Comparison of ENCODE assay signal across 8 cellular contexts in genomic region chr10:114767589-114768393, GRCh38. TPM values are rescaled to one million over a fixed set of nuclear protein-coding genes. Genes with fewer than 3 reads are reported as not detected.
DNase-seq lines count a peak whose midpoint lies in the region; ATAC-seq and TF ChIP-seq lines count a peak whose summit lies in the region.

No MANE protein-coding gene starts in this region.

- H3K4me1 Mint-ChIP-seq in activated CD8-positive, alpha-beta memory T cell treated with anti-CD3 and anti-CD28 coated beads, Interleukin-2, amount 10 ng/mL, durations not matched to agents 7 days and 5 days, result peaks cover 14% of the 10 kb centered on the region
- H3K4me1 Mint-ChIP-seq in endodermal cell, result peaks cover 5% of the 10 kb centered on the region

- DNase-seq in activated CD8-positive, alpha-beta memory T cell treated with anti-CD3 and anti-CD28 coated beads, Interleukin-2, amount 10 ng/mL, durations not matched to agents 7 days and 5 days, result no peak
- DNase-seq in activated CD8-positive, alpha-beta memory T cell treated with anti-CD3 and anti-CD28 coated beads, Interleukin-2, amount 50 U/mL, for 48 hours, result no peak
- no peak for DNase-seq in SK-N-MC (ENCODE audit: low read depth, low spot score)
- peak; percentile 81 for DNase-seq in endodermal cell
- DNase-seq in uterus, result peak in 1 of 2 donors; percentile 43
- no peak for DNase-seq in erythroblast (lab: John Stamatoyannopoulos, UW)

- intact Hi-C loops in uterus (cut with DNase I; ENCODE audit: low total_unique reads), result no loop called here

- no peaks in the 10 kb centered on the region for H3K9me3 Mint-ChIP-seq in activated CD8-positive, alpha-beta memory T cell treated with anti-CD3 and anti-CD28 coated beads, Interleukin-2, amount 10 ng/mL, durations not matched to agents 7 days and 5 days (ENCODE audit: low read depth)
- no peaks in the 10 kb centered on the region for H3K9me3 Mint-ChIP-seq in endodermal cell

- peak overlapping the region; percentile 49 for H3K4me3 Mint-ChIP-seq in activated CD8-positive, alpha-beta memory T cell treated with anti-CD3 and anti-CD28 coated beads, Interleukin-2, amount 10 ng/mL, durations not matched to agents 7 days and 5 days
- peak overlapping the region; percentile 58 for H3K4me3 Mint-ChIP-seq in endodermal cell

- H3K4me3 ChIP-seq in SK-N-MC (peak overlapping the region; percentile 62), endodermal cell (ENCODE audit: low read length) (peak overlapping the region; percentile 72), mucosa of rectum (ENCODE audit: low read length in 2 of 2) (peak overlapping the region; percentile 45 to 65), uterus (peak overlapping the region; percentile 44 to 94)

- TF ChIP-seq POLR2A in uterus (IDR thresholded peaks at IDR 0.05) (no peak), erythroblast (IDR thresholded peaks at IDR 0.05; ENCODE audit: low read length) (no peak)

- H3K27ac Mint-ChIP-seq in activated CD8-positive, alpha-beta memory T cell treated with anti-CD3 and anti-CD28 coated beads, Interleukin-2, amount 10 ng/mL, durations not matched to agents 7 days and 5 days, result no peak overlapping the region
- H3K27ac Mint-ChIP-seq in endodermal cell, result no peak overlapping the region

- H3K27ac ChIP-seq in SK-N-MC (no peak overlapping the region), endodermal cell (ENCODE audit: low read depth, low read length) (no peak overlapping the region), mucosa of rectum (ENCODE audit: low read depth in 2 of 2, low read length in 2 of 2) (peak overlapping the region; percentile 12 to 58), uterus (peak overlapping the region; percentile 84 to 87)

- CTCF ChIA-PET in activated CD8-positive, alpha-beta memory T cell treated with anti-CD3 and anti-CD28 coated beads, Interleukin-2, amount 10 ng/mL, durations not matched to agents 7 days and 5 days (lab: Charles Lee), result interaction anchor here (0.9 kb wide), 1 partner anchor 18 kb away, joined by 3 read pairs; no protein-coding TSS in a partner anchor

- ATAC-seq in activated CD8-positive, alpha-beta memory T cell treated with anti-CD3 and anti-CD28 coated beads, Interleukin-2, amount 10 ng/mL, durations not matched to agents 7 days and 5 days, result peak; percentile 67
- ATAC-seq in HG03521 (IDR thresholded peaks at IDR 0.05; ENCODE audit: unreplicated experiment), result no peak

- no peak overlapping the region for H3K9ac ChIP-seq in SK-N-MC (ENCODE audit: insufficient read length)
- H3K9ac ChIP-seq in endodermal cell (ENCODE audit: extremely low read depth, low read length, poor library complexity, severe bottlenecking), result peak overlapping the region; percentile 0
- peak overlapping the region; percentile 17 to 59 for H3K9ac ChIP-seq in mucosa of rectum (ENCODE audit: low read depth in 1 of 2, low read length in 2 of 2)

- H3K36me3 Mint-ChIP-seq in activated CD8-positive, alpha-beta memory T cell treated with anti-CD3 and anti-CD28 coated beads, Interleukin-2, amount 10 ng/mL, durations not matched to agents 7 days and 5 days, result no peaks in the 10 kb centered on the region
- H3K36me3 Mint-ChIP-seq in endodermal cell (ENCODE audit: low read depth), result no peaks in the 10 kb centered on the region

- H3K36me3 ChIP-seq in SK-N-MC (ENCODE audit: insufficient read depth, low read length) (no peaks in the 10 kb centered on the region), endodermal cell (ENCODE audit: control insufficient read depth, insufficient read depth, low read length) (no peaks in the 10 kb centered on the region), mucosa of rectum (ENCODE audit: control insufficient read depth in 2 of 2, insufficient read depth in 2 of 2, low read length in 2 of 2) (no peaks in the 10 kb centered on the region), uterus (no peaks in the 10 kb centered on the region)

- H3K27me3 ChIP-seq in endodermal cell (ENCODE audit: control insufficient read depth, insufficient read depth, low read length, poor library complexity, severe bottlenecking), result peaks cover 47% of the 10 kb centered on the region
- no peaks in the 10 kb centered on the region for H3K27me3 ChIP-seq in mucosa of rectum (ENCODE audit: control insufficient read depth in 2 of 2, insufficient read depth in 2 of 2, low read length in 2 of 2)
- H3K27me3 ChIP-seq in uterus, result no peaks in the 10 kb centered on the region

- H3K27me3 Mint-ChIP-seq in activated CD8-positive, alpha-beta memory T cell treated with anti-CD3 and anti-CD28 coated beads, Interleukin-2, amount 10 ng/mL, durations not matched to agents 7 days and 5 days, result peaks cover 56% of the 10 kb centered on the region
- peaks cover 33% of the 10 kb centered on the region for H3K27me3 Mint-ChIP-seq in endodermal cell (ENCODE audit: insufficient read depth)

- H3K9me3 ChIP-seq in SK-N-MC (ENCODE audit: low read depth, low read length) (no peaks in the 10 kb centered on the region), endodermal cell (ENCODE audit: control insufficient read depth, low read length) (no peaks in the 10 kb centered on the region), mucosa of rectum (ENCODE audit: control insufficient read depth in 2 of 2, low read length in 2 of 2) (no peaks in the 10 kb centered on the region), uterus (no peaks in the 10 kb centered on the region)

- TF ChIP-seq CTCF in endodermal cell (conservative IDR thresholded peaks at IDR 0.05), result no peak
- no peak for TF ChIP-seq CTCF in uterus (IDR thresholded peaks at IDR 0.05)

- 0 to 1% methylated on average over 26 to 83 of the region's 83 CpGs for WGBS in endodermal cell (ENCODE audit: insufficient coverage in 1 of 2, insufficient read length in 1 of 2), 2 experiments

- H3K4me1 ChIP-seq in endodermal cell (ENCODE audit: control insufficient read depth, insufficient read depth, low read length), result no peaks in the 10 kb centered on the region
- H3K4me1 ChIP-seq in mucosa of rectum (ENCODE audit: control insufficient read depth in 2 of 2, insufficient read depth in 2 of 2, low read length in 2 of 2), result peaks cover 9 to 12% of the 10 kb centered on the region in 2 donors
- no peaks in the 10 kb centered on the region for H3K4me1 ChIP-seq in uterus

RNA-seq across cellular contexts. Expression of gene FHIP2A, which starts 53.8 kb away (rescaled TPM):
- 10 to 100 TPM; 33.5 to 35.7 TPM for total RNA-seq in activated CD8-positive, alpha-beta memory T cell treated with anti-CD3 and anti-CD28 coated beads, Interleukin-2, amount 10 ng/mL, durations not matched to agents 7 days and 5 days
- 10 to 100 TPM; 24.4 to 28.8 TPM for total RNA-seq in endodermal cell
- 14.6 TPM for polyA plus RNA-seq in endodermal cell (2013, experiment 1 of 2)
- polyA plus RNA-seq in endodermal cell (2013, experiment 2 of 2), result 14.4 TPM
- 10 to 100 TPM; 22.0 to 61.5 (median 56.5) TPM for total RNA-seq in uterus

Comparison
In these comparisons a context has a peak if more than half of its experiments do, and no peak if none do; other contexts are left out.
1. H3K27ac ChIP-seq: peak in mucosa of rectum (2 of 2) and uterus (2 of 2); none in SK-N-MC (single experiment) and endodermal cell (single experiment).
2. Peak in every context shown above with its lines, with median percentiles within 50 percentile points of each other: H3K4me3 ChIP-seq.